In the genomic region with DNA sequence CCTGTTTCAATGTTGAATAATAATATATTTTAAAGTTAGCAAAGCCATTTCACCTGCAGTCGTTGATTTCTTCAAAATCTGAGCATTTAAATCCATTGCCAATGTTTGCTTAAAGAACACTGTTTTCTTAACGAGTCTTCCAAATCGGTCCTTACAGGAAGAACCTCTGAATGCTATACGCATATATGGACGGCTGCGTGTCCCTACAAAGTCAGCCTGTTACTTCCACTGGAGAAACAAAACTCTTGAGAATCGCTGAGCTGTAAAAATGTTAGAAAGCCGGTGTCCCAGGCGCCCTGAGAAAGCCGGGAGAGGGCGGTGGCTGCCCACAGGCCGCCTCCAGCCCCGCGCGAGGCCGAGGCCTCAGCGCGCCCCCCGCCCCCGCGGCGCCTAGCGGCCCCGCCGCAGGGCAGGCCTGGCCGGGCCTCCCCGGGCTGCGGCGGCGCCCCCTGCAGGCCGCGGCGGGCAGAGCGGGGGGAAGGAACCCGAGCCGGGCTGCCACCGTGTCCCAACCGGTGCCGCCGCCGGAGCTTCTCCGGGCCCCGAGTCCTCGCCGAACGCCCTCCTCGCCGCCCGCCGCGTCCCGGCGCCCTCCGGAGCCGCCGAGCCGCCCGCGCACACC, we compare ENCODE assay signal across 8 cellular contexts. TPM values are rescaled to one million over a fixed set of nuclear protein-coding genes. Genes with fewer than 3 reads are reported as not detected.
A peak's percentile ranks its signal among the peaks of the same experiment; 100 is the strongest.
DNase-seq lines count a peak whose midpoint lies in the region; ATAC-seq and TF ChIP-seq lines count a peak whose summit lies in the region.

A gene with protein sequence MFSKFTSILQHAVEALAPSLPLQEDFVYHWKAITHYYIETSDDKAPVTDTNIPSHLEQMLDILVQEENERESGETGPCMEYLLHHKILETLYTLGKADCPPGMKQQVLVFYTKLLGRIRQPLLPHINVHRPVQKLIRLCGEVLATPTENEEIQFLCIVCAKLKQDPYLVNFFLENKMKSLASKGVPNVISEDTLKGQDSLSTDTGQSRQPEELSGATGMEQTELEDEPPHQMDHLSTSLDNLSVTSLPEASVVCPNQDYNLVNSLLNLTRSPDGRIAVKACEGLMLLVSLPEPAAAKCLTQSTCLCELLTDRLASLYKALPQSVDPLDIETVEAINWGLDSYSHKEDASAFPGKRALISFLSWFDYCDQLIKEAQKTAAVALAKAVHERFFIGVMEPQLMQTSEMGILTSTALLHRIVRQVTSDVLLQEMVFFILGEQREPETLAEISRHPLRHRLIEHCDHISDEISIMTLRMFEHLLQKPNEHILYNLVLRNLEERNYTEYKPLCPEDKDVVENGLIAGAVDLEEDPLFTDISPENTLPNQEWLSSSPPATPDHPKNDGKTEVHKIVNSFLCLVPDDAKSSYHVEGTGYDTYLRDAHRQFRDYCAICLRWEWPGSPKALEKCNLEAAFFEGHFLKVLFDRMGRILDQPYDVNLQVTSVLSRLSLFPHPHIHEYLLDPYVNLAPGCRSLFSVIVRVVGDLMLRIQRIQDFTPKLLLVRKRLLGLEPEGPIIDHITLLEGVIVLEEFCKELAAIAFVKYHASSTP (plus strand): TSS at position 488 of the 622 bp plus-strand sequence. CDS start 299 bp downstream, outside the sequence.

- H3K27me3 Mint-ChIP-seq in endothelial cell (ENCODE audit: unreplicated experiment) = peaks cover 9% of the 10 kb centered on the region

- peak within 1 kb of the TSS; percentile 97 for H3K4me3 Mint-ChIP-seq in endothelial cell (ENCODE audit: unreplicated experiment)

- H3K36me3 Mint-ChIP-seq in endothelial cell (ENCODE audit: low read depth, unreplicated experiment) = peaks cover 30% of the 10 kb centered on the region

- peak; percentile 44 for ATAC-seq in HG03378 (IDR thresholded peaks at IDR 0.05; ENCODE audit: unreplicated experiment)

- peaks cover 60% of the 10 kb centered on the region for H3K4me1 Mint-ChIP-seq in endothelial cell (ENCODE audit: unreplicated experiment)

- peak within 1 kb of the TSS; percentile 99 for H3K27ac Mint-ChIP-seq in endothelial cell (ENCODE audit: unreplicated experiment)

- peak; percentile 89 for DNase-seq in CD1c-positive myeloid dendritic cell (ENCODE audit: extremely low spot score)
- DNase-seq in NOMO-1 treated with dmso at 0.1 percent for 144 hours (lab: John Stamatoyannopoulos, UW; ENCODE audit: unreplicated experiment) = peak; percentile 63
- peak; percentile 32 for DNase-seq in activated CD8-positive, alpha-beta memory T cell treated with anti-CD3 and anti-CD28 coated beads, Interleukin-2, amount 50 U/mL, for 24 hours (ENCODE audit: extremely low read depth)
- DNase-seq in endothelial cell (ENCODE audit: low spot score) = peak; percentile 94
- DNase-seq in middle frontal gyrus (ENCODE audit: extremely low spot score, low spot score) = peak; percentile 39
- DNase-seq in stimulated activated CD8-positive, alpha-beta memory T cell treated with anti-CD3 and anti-CD28 coated beads, Interleukin-4, amount 100 ng/mL, for 1 hour (ENCODE audit: low read depth in 2 of 2, low spot score in 1 of 2) = peak; percentile 55 to 72

- H3K9me3 Mint-ChIP-seq in endothelial cell (ENCODE audit: unreplicated experiment) = no peaks in the 10 kb centered on the region

- TF ChIP-seq CTCF in endothelial cell (IDR thresholded peaks at IDR 0.05; ENCODE audit: unreplicated experiment) = peak; percentile 66

- peak; percentile 69 for TF ChIP-seq POLR2A in GM19099 (IDR thresholded peaks at IDR 0.05; ENCODE audit: extremely low read depth, insufficient read length, low read depth)

RNA-seq across cellular contexts. Expression of the gene that starts here (rescaled TPM):
- total RNA-seq in endothelial cell (ENCODE audit: unreplicated experiment) = 50.1 TPM

Comparison
In these comparisons a context has a peak if more than half of its experiments do, and no peak if none do; other contexts are left out.
1. Peak in every context shown above with its lines: DNase-seq and ATAC-seq.
2. DNase-seq: peak in every context shown above with its lines; median percentile 94 in endothelial cell; 89 in CD1c-positive myeloid dendritic cell; 64 in stimulated activated CD8-positive, alpha-beta memory T cell treated with anti-CD3 and anti-CD28 coated beads, Interleukin-4, amount 100 ng/mL, for 1 hour; 63 in NOMO-1 treated with dmso at 0.1 percent for 144 hours; 39 in middle frontal gyrus; 32 in activated CD8-positive, alpha-beta memory T cell treated with anti-CD3 and anti-CD28 coated beads, Interleukin-2, amount 50 U/mL, for 24 hours.